Comparison of ENCODE assay signal across 2 cellular contexts in the genomic region with DNA sequence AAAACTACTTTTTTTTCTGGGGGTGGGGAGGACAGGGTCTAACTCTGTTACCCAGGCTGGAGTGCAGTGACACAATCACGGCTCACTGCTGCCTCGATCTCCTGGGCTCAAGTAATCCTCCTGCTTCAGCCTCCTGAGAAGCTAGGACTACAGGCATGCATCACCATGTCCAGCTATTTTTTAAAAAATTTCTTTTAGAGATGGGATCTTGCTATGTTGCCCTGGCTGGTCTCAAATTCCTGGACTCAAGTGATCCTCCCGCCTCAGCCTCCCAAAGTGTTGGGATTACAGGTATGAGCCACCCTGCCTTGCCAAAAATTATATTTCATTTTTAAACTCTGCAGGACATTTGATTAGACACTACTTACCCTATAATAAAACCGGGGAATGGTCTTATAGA.
A peak's percentile ranks its signal among the peaks of the same experiment; 100 is the strongest.
TF ChIP-seq lines count a peak whose summit lies in the region.

No MANE protein-coding gene starts in this region.

TF ChIP-seq in HEK293, 187 proteins besides CTCF, POLR2A, EP300 and RAD21:
- TF ChIP-seq ZNF121 (tag by site-specific recombination; IDR thresholded peaks at IDR 0.05) (peak; percentile 33; the same call in 1 of the 2 replicates), ZBTB48 (tag by site-specific recombination; IDR thresholded peaks at IDR 0.05) (no peak)

TF ChIP-seq in K562, 482 proteins besides CTCF, POLR2A, EP300 and RAD21:
- peak; percentile 61; the same call in 1 of the 2 replicates for TF ChIP-seq ZNF121 (CRISPR knock-in tag; conservative IDR thresholded peaks at IDR 0.05)
- TF ChIP-seq RBM25 (IDR thresholded peaks at IDR 0.05; ENCODE audit: low read depth, low read length, severe bottlenecking), result peak; percentile 23
- TF ChIP-seq, protein P1, sequence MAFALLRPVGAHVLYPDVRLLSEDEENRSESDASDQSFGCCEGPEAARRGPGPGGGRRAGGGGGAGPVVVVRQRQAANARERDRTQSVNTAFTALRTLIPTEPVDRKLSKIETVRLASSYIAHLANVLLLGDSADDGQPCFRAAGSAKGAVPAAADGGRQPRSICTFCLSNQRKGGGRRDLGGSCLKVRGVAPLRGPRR (CRISPR knock-in tag; IDR thresholded peaks at IDR 0.05), result no peak
- TF ChIP-seq BDP1 (IDR thresholded peaks at IDR 0.05; ENCODE audit: insufficient read depth, insufficient read length), result no peak
- no peak for TF ChIP-seq PCBP1 (IDR thresholded peaks at IDR 0.05; ENCODE audit: low read depth, low read length, poor library complexity, severe bottlenecking)
- no peak for TF ChIP-seq SAP30 (IDR thresholded peaks at IDR 0.05; ENCODE audit: borderline replicate concordance, insufficient read depth, low read depth, low read length, poor library complexity, severe bottlenecking)
